Comparison of ENCODE assay signal across 20 cellular contexts in genomic region chr7:139722604-139723003, GRCh38.
"Had no signal": no experiment of that assay in that cellular context is flagged by ENCODE, and none has a peak within 500 bp of the region (broad histone marks: within the 10 kb centered on the region; RNA-seq: fewer than 3 reads in every experiment).

No MANE protein-coding gene starts in this region.

- FAIRE-seq: TTC549 had no signal

- H3K27ac ChIP-seq: coronary artery, gastroesophageal sphincter had no signal

- ATAC-seq: activated CD4-positive, alpha-beta T cell treated with anti-CD3 and anti-CD28 coated beads for 36 hours; heart right ventricle; stimulated activated naive CD8-positive, alpha-beta T cell treated with anti-CD3 and anti-CD28 coated beads, Interleukin-15, Interleukin-2, amounts not matched to agents 100 U/mL and 50 U/mL, for 24 hours; WTC11 had no signal

- H3K27me3 ChIP-seq: brain microvascular endothelial cell, gastroesophageal sphincter, heart right ventricle had no signal

- H3K36me3 ChIP-seq: brain microvascular endothelial cell, gastroesophageal sphincter, heart right ventricle had no signal

- H3K36me3 Mint-ChIP-seq: WTC11 had no signal

- H3K27ac Mint-ChIP-seq: activated CD4-positive, alpha-beta T cell treated with anti-CD3 and anti-CD28 coated beads for 36 hours; activated naive CD8-positive, alpha-beta T cell treated with anti-CD3 and anti-CD28 coated beads, Interleukin-2, amount 10 ng/mL, durations not matched to agents 7 days and 5 days; nephron; T-helper 2 cell treated with Interferon-gamma antibody and Interleukin-4, amounts not matched to agents 5 μg/mL and 100 μg/mL, for 36 hours; WTC11 had no signal

- H3K9me3 ChIP-seq: gastroesophageal sphincter, heart right ventricle had no signal

- DNase-seq: activated CD4-positive, alpha-beta T cell treated with anti-CD3 and anti-CD28 coated beads for 36 hours; activated CD4-positive, alpha-beta T cell treated with anti-CD3 and anti-CD28 coated beads, Interleukin-2, amount 50 U/mL, for 48 hours; activated naive CD4-positive, alpha-beta T cell; activated naive CD8-positive, alpha-beta T cell treated with anti-CD3 and anti-CD28 coated beads, Interleukin-2, amount 10 ng/mL, durations not matched to agents 7 days and 5 days; activated T-cell treated with anti-CD3 and anti-CD28 coated beads for 4 hours; anterior cingulate cortex; brain microvascular endothelial cell; heart right ventricle; mesendoderm; occipital lobe; posterior cingulate gyrus; stimulated activated naive CD8-positive, alpha-beta T cell treated with anti-CD3 and anti-CD28 coated beads, Interleukin-15, Interleukin-2, amounts not matched to agents 100 U/mL and 50 U/mL, for 24 hours; trophoblast cell had no signal

- H3K4me3 ChIP-seq: coronary artery, gastroesophageal sphincter, heart right ventricle had no signal

- H3K4me3 Mint-ChIP-seq: activated CD4-positive, alpha-beta T cell treated with anti-CD3 and anti-CD28 coated beads for 36 hours; activated naive CD8-positive, alpha-beta T cell treated with anti-CD3 and anti-CD28 coated beads, Interleukin-2, amount 10 ng/mL, durations not matched to agents 7 days and 5 days; central memory CD8-positive, alpha-beta T cell; nephron; T-helper 2 cell treated with Interferon-gamma antibody and Interleukin-4, amounts not matched to agents 5 μg/mL and 100 μg/mL, for 36 hours; WTC11 had no signal

- H3K27me3 Mint-ChIP-seq: activated CD4-positive, alpha-beta T cell treated with anti-CD3 and anti-CD28 coated beads for 36 hours; activated naive CD8-positive, alpha-beta T cell treated with anti-CD3 and anti-CD28 coated beads, Interleukin-2, amount 10 ng/mL, durations not matched to agents 7 days and 5 days; central memory CD8-positive, alpha-beta T cell had no signal
